ENCODE assay signal across 16 cellular contexts in genomic region chr11:94854770-94855633, GRCh38.
DNase-seq lines count a peak whose midpoint lies in the region; ATAC-seq and TF ChIP-seq lines count a peak whose summit lies in the region.
"Had no signal": no experiment of that assay in that cellular context is flagged by ENCODE, and none has a peak within 500 bp of the region (broad histone marks: within the 10 kb centered on the region; RNA-seq: fewer than 3 reads in every experiment).

No MANE protein-coding gene starts in this region.

- no peak for ATAC-seq in stimulated activated naive CD8-positive, alpha-beta T cell treated with anti-CD3 and anti-CD28 coated beads, Interleukin-15, Interleukin-2, amounts not matched to agents 100 U/mL and 50 U/mL, for 24 hours
- ATAC-seq in left ventricle myocardium superior: peak; percentile 99
- peak; percentile 94 for ATAC-seq in upper lobe of right lung
- ATAC-seq in GM21737 (IDR thresholded peaks at IDR 0.05; ENCODE audit: unreplicated experiment): no peak
- ATAC-seq: K562 had no signal

- no peaks in the 10 kb centered on the region for H3K9me3 ChIP-seq in upper lobe of right lung

- H3K4me1 ChIP-seq in upper lobe of right lung: no peaks in the 10 kb centered on the region

- H3K27me3 ChIP-seq in upper lobe of right lung: no peaks in the 10 kb centered on the region

- no peaks in the 10 kb centered on the region for H3K27me3 Mint-ChIP-seq in stimulated activated naive CD8-positive, alpha-beta T cell treated with anti-CD3 and anti-CD28 coated beads, Interleukin-15, Interleukin-2, amounts not matched to agents 100 ng/mL and 50 ng/mL, for 24 hours
- no peaks in the 10 kb centered on the region for H3K27me3 Mint-ChIP-seq in osteocyte (ENCODE audit: unreplicated experiment)

- H3K27ac Mint-ChIP-seq in stimulated activated naive CD8-positive, alpha-beta T cell treated with anti-CD3 and anti-CD28 coated beads, Interleukin-15, Interleukin-2, amounts not matched to agents 100 ng/mL and 50 ng/mL, for 24 hours: peak overlapping the region; percentile 24
- peak overlapping the region; percentile 76 for H3K27ac Mint-ChIP-seq in osteocyte (ENCODE audit: unreplicated experiment)

- no peak overlapping the region for H3K4me3 ChIP-seq in upper lobe of right lung
- H3K4me3 ChIP-seq: K562, PC-9, SK-N-MC had no signal

- no peak for DNase-seq in stimulated activated naive CD8-positive, alpha-beta T cell treated with anti-CD3 and anti-CD28 coated beads, Interleukin-15, Interleukin-2, amounts not matched to agents 100 U/mL and 50 U/mL, for 24 hours
- DNase-seq in left ventricle myocardium superior: peak; percentile 72
- DNase-seq in osteocyte (ENCODE audit: extremely low spot score, unreplicated experiment): no peak
- DNase-seq in upper lobe of right lung: peak; percentile 75
- DNase-seq in SK-N-DZ (ENCODE audit: low spot score): no peak
- no peak for DNase-seq in NK-92 (lab: John Stamatoyannopoulos, UW; ENCODE audit: unreplicated experiment)
- DNase-seq: MV-4-11, NCI-H1417 treated with DMSO at 0.1 percent for 48 hours, NCI-H1930, NCI-H82, PC-9 had no signal

- H3K27ac ChIP-seq in upper lobe of right lung: no peak overlapping the region
- H3K27ac ChIP-seq: C4-2B, PC-9, SK-N-MC had no signal

- H3K4me3 Mint-ChIP-seq in stimulated activated naive CD8-positive, alpha-beta T cell treated with anti-CD3 and anti-CD28 coated beads, Interleukin-15, Interleukin-2, amounts not matched to agents 100 ng/mL and 50 ng/mL, for 24 hours: no peak overlapping the region
- H3K4me3 Mint-ChIP-seq in osteocyte (ENCODE audit: unreplicated experiment): peak overlapping the region; percentile 44

- H3K36me3 ChIP-seq in upper lobe of right lung: peaks cover 84% of the 10 kb centered on the region

- intact Hi-C loops in left ventricle myocardium superior (cut with micrococcal nuclease): no loop called here
- intact Hi-C loops in upper lobe of right lung (cut with DNase I): no loop called here

- H3K4me1 Mint-ChIP-seq in stimulated activated naive CD8-positive, alpha-beta T cell treated with anti-CD3 and anti-CD28 coated beads, Interleukin-15, Interleukin-2, amounts not matched to agents 100 ng/mL and 50 ng/mL, for 24 hours (ENCODE audit: low read depth): no peaks in the 10 kb centered on the region
- H3K4me1 Mint-ChIP-seq in osteocyte (ENCODE audit: unreplicated experiment): peaks cover 31% of the 10 kb centered on the region

- H3K36me3 Mint-ChIP-seq in stimulated activated naive CD8-positive, alpha-beta T cell treated with anti-CD3 and anti-CD28 coated beads, Interleukin-15, Interleukin-2, amounts not matched to agents 100 ng/mL and 50 ng/mL, for 24 hours (ENCODE audit: low read depth): no peaks in the 10 kb centered on the region
- peaks cover 83% of the 10 kb centered on the region for H3K36me3 Mint-ChIP-seq in osteocyte (ENCODE audit: unreplicated experiment)

- no peaks in the 10 kb centered on the region for H3K9me3 Mint-ChIP-seq in stimulated activated naive CD8-positive, alpha-beta T cell treated with anti-CD3 and anti-CD28 coated beads, Interleukin-15, Interleukin-2, amounts not matched to agents 100 ng/mL and 50 ng/mL, for 24 hours
- no peaks in the 10 kb centered on the region for H3K9me3 Mint-ChIP-seq in osteocyte (ENCODE audit: unreplicated experiment)

- no peak for TF ChIP-seq CTCF in osteocyte (IDR thresholded peaks at IDR 0.05)
- no peak for TF ChIP-seq CTCF in upper lobe of right lung (IDR thresholded peaks at IDR 0.05)

Comparison
In these comparisons a context has a peak if more than half of its experiments do, and no peak if none do; other contexts are left out.
1. ATAC-seq: peak in left ventricle myocardium superior (single experiment) and upper lobe of right lung (single experiment); none in stimulated activated naive CD8-positive, alpha-beta T cell treated with anti-CD3 and anti-CD28 coated beads, Interleukin-15, Interleukin-2, amounts not matched to agents 100 U/mL and 50 U/mL, for 24 hours (single experiment) and GM21737 (single experiment).
2. DNase-seq: peak in left ventricle myocardium superior (single experiment) and upper lobe of right lung (single experiment); none in stimulated activated naive CD8-positive, alpha-beta T cell treated with anti-CD3 and anti-CD28 coated beads, Interleukin-15, Interleukin-2, amounts not matched to agents 100 U/mL and 50 U/mL, for 24 hours (single experiment), osteocyte (single experiment), SK-N-DZ (single experiment) and NK-92 (single experiment).